Comparison of ENCODE assay signal across 16 cellular contexts in the genomic region with DNA sequence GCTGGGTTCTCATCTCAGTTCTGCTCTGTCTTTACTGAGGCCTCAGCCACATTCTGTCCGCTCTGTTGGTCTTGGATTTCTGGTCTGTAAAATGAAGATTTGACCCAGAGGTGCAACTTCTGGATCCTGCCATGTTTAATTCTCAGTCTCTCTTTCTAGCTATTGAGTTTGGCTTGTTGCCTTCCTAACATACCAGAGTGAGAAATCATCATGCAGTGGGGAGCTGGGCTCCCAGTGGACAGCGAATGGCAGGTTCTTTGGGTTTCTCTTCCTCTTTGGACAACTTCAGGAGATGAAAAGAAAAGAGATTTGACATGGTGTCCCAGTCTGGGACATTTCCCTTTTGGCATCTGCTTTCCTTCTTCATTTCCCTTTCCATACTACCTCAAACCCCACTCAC.
DNase-seq lines count a peak whose midpoint lies in the region; ATAC-seq and TF ChIP-seq lines count a peak whose summit lies in the region.
"Had no signal": no experiment of that assay in that cellular context is flagged by ENCODE, and none has a peak within 500 bp of the region (broad histone marks: within the 10 kb centered on the region; RNA-seq: fewer than 3 reads in every experiment).

No MANE protein-coding gene starts in this region.

- H4K20me1 ChIP-seq in SK-N-SH (ENCODE audit: insufficient read depth) = no peaks in the 10 kb centered on the region
- H4K20me1 ChIP-seq: BLaER1 had no signal

- DNase-seq in GM03348 (ENCODE audit: low spot score) (peak; percentile 65), SK-N-SH (no peak), fibroblast of gingiva (ENCODE audit: low read depth) (peak; percentile 35), renal cortical epithelial cell (ENCODE audit: low read depth) (peak; percentile 54), caudate nucleus (lab: John Stamatoyannopoulos, UW) (no peak), COLO668 (lab: John Stamatoyannopoulos, UW; ENCODE audit: unreplicated experiment) (no peak), cerebellar cortex (ENCODE audit: low spot score) (no peak)
- DNase-seq: activated CD4-positive, alpha-beta memory T cell treated with anti-CD3 and anti-CD28 coated beads for 36 hours; DMS79; effector CD4-positive, alpha-beta T cell; glutamatergic neuron; stimulated activated naive CD4-positive, alpha-beta T cell had no signal

- H2AFZ ChIP-seq in SK-N-SH (ENCODE audit: low read depth) = no peak overlapping the region

- ATAC-seq in GM18870 (IDR thresholded peaks at IDR 0.05; ENCODE audit: unreplicated experiment) = no peak
- ATAC-seq: K562 had no signal

- WGBS in SK-N-SH (ENCODE audit: low lambda C conversion rate) = 19% methylated on average over 2 of the region's 2 CpGs

- no peak for TF ChIP-seq CTCF in SK-N-SH (IDR thresholded peaks at IDR 0.05)

- TF ChIP-seq RAD21 in SK-N-SH (IDR thresholded peaks at IDR 0.05; ENCODE audit: low read length) = no peak

- TF ChIP-seq EP300 in SK-N-SH (IDR thresholded peaks at IDR 0.05; ENCODE audit: borderline replicate concordance in 1 of 2, low read depth in 1 of 2, low read length in 1 of 2) = no peak

- POLR2A ChIA-PET in SK-N-SH (lab: Yijun Ruan, JAX) = no interaction called here

- H3K4me2 ChIP-seq in SK-N-SH = peak overlapping the region; percentile 5; the same call in 1 of the 2 replicates
- H3K4me2 ChIP-seq: BLaER1 had no signal

- H3K4me3 ChIP-seq in SK-N-SH (ENCODE audit: low read depth in 2 of 2, low read length in 1 of 2) = no peak overlapping the region
- H3K4me3 ChIP-seq: BLaER1, K562, skin epidermis had no signal

- no peaks in the 10 kb centered on the region for H3K27me3 ChIP-seq in SK-N-SH (ENCODE audit: insufficient read depth)
- H3K27me3 ChIP-seq: BLaER1 had no signal

- H3K4me1 ChIP-seq in SK-N-SH (ENCODE audit: control insufficient read depth in 1 of 2, insufficient read depth in 2 of 2, low read depth in 1 of 2, low read length in 1 of 2) = no peaks in the 10 kb centered on the region

- H3K27ac ChIP-seq in SK-N-SH (ENCODE audit: low read depth in 2 of 2, low read length in 1 of 2) = 0 out of 4 replicates have a peak overlapping the region, but pooled peaks of 1 of the 2 experiments have one; percentile 10
- no peak overlapping the region for H3K27ac ChIP-seq in caudate nucleus (ENCODE audit: low read depth, low read length)
- H3K27ac ChIP-seq: BLaER1, skin epidermis had no signal

- no peaks in the 10 kb centered on the region for H3K79me2 ChIP-seq in SK-N-SH (ENCODE audit: insufficient read depth)

- H3K9me2 ChIP-seq in SK-N-SH = no peaks in the 10 kb centered on the region

- no peak overlapping the region for H3K9ac ChIP-seq in SK-N-SH
- H3K9ac ChIP-seq: BLaER1 had no signal

- H3K36me3 ChIP-seq in SK-N-SH (replicated peaks in 1 of 2; ENCODE audit: control insufficient read depth in 1 of 2, insufficient read depth in 2 of 2, low read length in 1 of 2) = no peaks in the 10 kb centered on the region
- H3K36me3 ChIP-seq: BLaER1 had no signal

- peaks cover 5% of the 10 kb centered on the region for H3F3A ChIP-seq in SK-N-SH (replicated peaks; ENCODE audit: insufficient read depth)

- CTCF ChIA-PET in SK-N-SH (lab: Yijun Ruan, JAX) = interaction anchor here (2.2 kb wide), 1 partner anchor 14 kb away, joined by 5 read pairs; no protein-coding TSS in a partner anchor

- H3K9me3 ChIP-seq in SK-N-SH = no peaks in the 10 kb centered on the region
- H3K9me3 ChIP-seq: BLaER1 had no signal

TF ChIP-seq in SK-N-SH, 30 proteins besides CTCF, POLR2A, EP300 and RAD21 (continues in another document):
- TF ChIP-seq POLR2AphosphoS5 (IDR thresholded peaks at IDR 0.05; ENCODE audit: low read depth, low read length) (no peak), RCOR1 (IDR thresholded peaks at IDR 0.05; ENCODE audit: low read length) (no peak), FOXM1 (IDR thresholded peaks at IDR 0.05; ENCODE audit: low read depth) (no peak), RXRA (IDR thresholded peaks at IDR 0.05; ENCODE audit: borderline replicate concordance, low read depth) (no peak), MEF2A (IDR thresholded peaks at IDR 0.05; ENCODE audit: borderline replicate concordance, low read depth) (no peak), FOSL2 (IDR thresholded peaks at IDR 0.05; ENCODE audit: borderline replicate concordance, low read depth) (peak; percentile 73), USF2 (IDR thresholded peaks at IDR 0.05; ENCODE audit: borderline replicate concordance, low read depth, low read length) (no peak), FOXJ3 (CRISPR knock-in tag; IDR thresholded peaks at IDR 0.05) (no peak), CHD2 (IDR thresholded peaks at IDR 0.05; ENCODE audit: low read length, partially characterized antibody) (no peak), JUND (IDR thresholded peaks at IDR 0.05) (peak; percentile 73), NFIC (IDR thresholded peaks at IDR 0.05; ENCODE audit: borderline replicate concordance) (peak; percentile 58; the same call in 1 of the 2 replicates), GABPA (IDR thresholded peaks at IDR 0.05; ENCODE audit: low read depth) (no peak), YY1 (IDR thresholded peaks at IDR 0.05; ENCODE audit: low read depth) (no peak), NRF1 (IDR thresholded peaks at IDR 0.05; ENCODE audit: low read depth, low read length) (no peak), ZBTB33 (IDR thresholded peaks at IDR 0.05; ENCODE audit: borderline replicate concordance, low read depth) (no peak), TEAD4 (IDR thresholded peaks at IDR 0.05; ENCODE audit: borderline replicate concordance, insufficient read depth) (no peak), SMC3 (IDR thresholded peaks at IDR 0.05; ENCODE audit: low read depth, low read length) (no peak), GATA2 (CRISPR knock-in tag; IDR thresholded peaks at IDR 0.05) (no peak)
- TF ChIP-seq, protein P1, sequence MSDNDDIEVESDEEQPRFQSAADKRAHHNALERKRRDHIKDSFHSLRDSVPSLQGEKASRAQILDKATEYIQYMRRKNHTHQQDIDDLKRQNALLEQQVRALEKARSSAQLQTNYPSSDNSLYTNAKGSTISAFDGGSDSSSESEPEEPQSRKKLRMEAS (IDR thresholded peaks at IDR 0.05; ENCODE audit: low read depth) = no peak
- TF ChIP-seq, protein P2, sequence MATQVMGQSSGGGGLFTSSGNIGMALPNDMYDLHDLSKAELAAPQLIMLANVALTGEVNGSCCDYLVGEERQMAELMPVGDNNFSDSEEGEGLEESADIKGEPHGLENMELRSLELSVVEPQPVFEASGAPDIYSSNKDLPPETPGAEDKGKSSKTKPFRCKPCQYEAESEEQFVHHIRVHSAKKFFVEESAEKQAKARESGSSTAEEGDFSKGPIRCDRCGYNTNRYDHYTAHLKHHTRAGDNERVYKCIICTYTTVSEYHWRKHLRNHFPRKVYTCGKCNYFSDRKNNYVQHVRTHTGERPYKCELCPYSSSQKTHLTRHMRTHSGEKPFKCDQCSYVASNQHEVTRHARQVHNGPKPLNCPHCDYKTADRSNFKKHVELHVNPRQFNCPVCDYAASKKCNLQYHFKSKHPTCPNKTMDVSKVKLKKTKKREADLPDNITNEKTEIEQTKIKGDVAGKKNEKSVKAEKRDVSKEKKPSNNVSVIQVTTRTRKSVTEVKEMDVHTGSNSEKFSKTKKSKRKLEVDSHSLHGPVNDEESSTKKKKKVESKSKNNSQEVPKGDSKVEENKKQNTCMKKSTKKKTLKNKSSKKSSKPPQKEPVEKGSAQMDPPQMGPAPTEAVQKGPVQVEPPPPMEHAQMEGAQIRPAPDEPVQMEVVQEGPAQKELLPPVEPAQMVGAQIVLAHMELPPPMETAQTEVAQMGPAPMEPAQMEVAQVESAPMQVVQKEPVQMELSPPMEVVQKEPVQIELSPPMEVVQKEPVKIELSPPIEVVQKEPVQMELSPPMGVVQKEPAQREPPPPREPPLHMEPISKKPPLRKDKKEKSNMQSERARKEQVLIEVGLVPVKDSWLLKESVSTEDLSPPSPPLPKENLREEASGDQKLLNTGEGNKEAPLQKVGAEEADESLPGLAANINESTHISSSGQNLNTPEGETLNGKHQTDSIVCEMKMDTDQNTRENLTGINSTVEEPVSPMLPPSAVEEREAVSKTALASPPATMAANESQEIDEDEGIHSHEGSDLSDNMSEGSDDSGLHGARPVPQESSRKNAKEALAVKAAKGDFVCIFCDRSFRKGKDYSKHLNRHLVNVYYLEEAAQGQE (IDR thresholded peaks at IDR 0.05; ENCODE audit: low read depth, low read length) = peak; percentile 66
- TF ChIP-seq, protein P3, sequence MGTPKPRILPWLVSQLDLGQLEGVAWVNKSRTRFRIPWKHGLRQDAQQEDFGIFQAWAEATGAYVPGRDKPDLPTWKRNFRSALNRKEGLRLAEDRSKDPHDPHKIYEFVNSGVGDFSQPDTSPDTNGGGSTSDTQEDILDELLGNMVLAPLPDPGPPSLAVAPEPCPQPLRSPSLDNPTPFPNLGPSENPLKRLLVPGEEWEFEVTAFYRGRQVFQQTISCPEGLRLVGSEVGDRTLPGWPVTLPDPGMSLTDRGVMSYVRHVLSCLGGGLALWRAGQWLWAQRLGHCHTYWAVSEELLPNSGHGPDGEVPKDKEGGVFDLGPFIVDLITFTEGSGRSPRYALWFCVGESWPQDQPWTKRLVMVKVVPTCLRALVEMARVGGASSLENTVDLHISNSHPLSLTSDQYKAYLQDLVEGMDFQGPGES (IDR thresholded peaks at IDR 0.05; ENCODE audit: low read depth, low read length) = no peak

Comparison
In these comparisons a context has a peak if more than half of its experiments do, and no peak if none do; other contexts are left out.
1. DNase-seq: peak in GM03348 (single experiment), fibroblast of gingiva (single experiment) and renal cortical epithelial cell (single experiment); none in SK-N-SH (single experiment), caudate nucleus (0 of 61), COLO668 (single experiment) and cerebellar cortex (single experiment).